ENCODE assay signal across 13 cellular contexts in the genomic region with DNA sequence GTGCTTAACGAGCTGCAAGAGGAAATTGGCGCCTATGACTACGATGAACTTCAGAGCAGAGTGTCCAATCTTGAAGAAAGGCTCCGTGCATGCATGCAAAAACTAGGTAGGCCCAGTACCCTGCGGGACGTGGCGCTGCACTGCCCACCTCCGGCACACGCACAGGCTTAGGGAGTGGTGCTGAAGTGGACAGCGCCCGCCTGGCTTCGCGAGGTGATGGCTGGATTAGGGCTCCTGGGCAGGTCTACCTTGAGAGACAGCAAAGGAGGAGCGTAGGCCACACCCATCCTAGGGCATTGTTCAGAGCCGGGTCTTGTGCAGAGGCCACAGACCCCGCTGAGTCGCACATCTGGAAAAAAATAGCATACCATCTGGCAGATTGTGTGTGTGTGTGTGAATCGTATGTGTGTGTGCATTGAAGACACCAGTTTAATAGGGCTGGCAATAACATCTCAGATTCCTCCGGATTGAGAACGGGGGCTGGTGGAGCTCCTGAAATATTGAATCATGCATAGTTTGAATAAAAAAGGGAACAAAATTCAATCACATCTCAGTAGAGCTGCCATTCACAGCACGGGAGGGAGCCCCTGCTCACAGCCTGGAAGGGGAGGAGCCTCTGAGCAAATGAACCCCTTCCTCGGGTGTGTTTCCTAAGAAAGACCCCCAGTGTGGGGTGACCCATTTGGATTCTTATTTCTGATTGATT. TPM values are rescaled to one million over a fixed set of nuclear protein-coding genes. Genes with fewer than 3 reads are reported as not detected.
DNase-seq lines count a peak whose midpoint lies in the region; ATAC-seq and TF ChIP-seq lines count a peak whose summit lies in the region.
"Had no signal": no experiment of that assay in that cellular context is flagged by ENCODE, and none has a peak within 500 bp of the region (broad histone marks: within the 10 kb centered on the region; RNA-seq: fewer than 3 reads in every experiment).

No MANE protein-coding gene starts in this region.

- H3K4me1 ChIP-seq in IMR-90 (ENCODE audit: control insufficient read depth, insufficient read depth, low read length), result no peaks in the 10 kb centered on the region
- H3K4me1 ChIP-seq in adipocyte (ENCODE audit: control insufficient read depth, insufficient read depth, low read length), result no peaks in the 10 kb centered on the region

- H3K4ac ChIP-seq in IMR-90 (ENCODE audit: low read depth, low read length), result no peak overlapping the region

- H4K8ac ChIP-seq in IMR-90 (ENCODE audit: low read depth in 2 of 2, low read length in 2 of 2), result no peak overlapping the region

- no peaks in the 10 kb centered on the region for H4K20me1 ChIP-seq in IMR-90 (ENCODE audit: insufficient read depth, low read length)

- H3K9ac ChIP-seq in IMR-90 (ENCODE audit: low read depth, low read length) (no peak overlapping the region), adipocyte (ENCODE audit: low read length) (no peak overlapping the region)

- TF ChIP-seq CTCF in IMR-90 (conservative IDR thresholded peaks at IDR 0.05; ENCODE audit: low read depth, low read length), result no peak
- no peak for TF ChIP-seq CTCF in lower leg skin (IDR thresholded peaks at IDR 0.05)

- in situ Hi-C loops in IMR-90 (cut with MboI; ENCODE audit: low sequenced_read_pairs), result no loop called here

- H3K36me3 ChIP-seq in IMR-90 (ENCODE audit: control insufficient read depth, insufficient read depth, low read length), result no peaks in the 10 kb centered on the region
- H3K36me3 ChIP-seq in adipocyte (ENCODE audit: control insufficient read depth, insufficient read depth, low read length, severe bottlenecking), result no peaks in the 10 kb centered on the region
- H3K36me3 ChIP-seq: neutrophil, thoracic aorta had no signal

- H3K14ac ChIP-seq in IMR-90 (replicated peaks; ENCODE audit: low read depth, low read length), result no peak overlapping the region

- no peaks in the 10 kb centered on the region for H3K79me1 ChIP-seq in IMR-90 (ENCODE audit: low read depth in 1 of 2, low read length in 2 of 2)

- H2BK20ac ChIP-seq in IMR-90 (ENCODE audit: low read depth, low read length), result no peak overlapping the region

- H2BK120ac ChIP-seq in IMR-90 (ENCODE audit: low read depth, low read length), result no peak overlapping the region

- no peak overlapping the region for H3K56ac ChIP-seq in IMR-90 (ENCODE audit: extremely low read depth, insufficient read depth, low read length)

- no peak overlapping the region for H3K27ac ChIP-seq in IMR-90 (ENCODE audit: insufficient read depth, low read length)
- H3K27ac ChIP-seq: neutrophil, thoracic aorta had no signal

- no peak overlapping the region for H3K18ac ChIP-seq in IMR-90 (ENCODE audit: low read depth, low read length)

- H3K4me3 ChIP-seq in IMR-90 (ENCODE audit: insufficient read depth, low read depth, low read length) (no peak overlapping the region), adipocyte (ENCODE audit: low read length) (no peak overlapping the region), lower leg skin (ENCODE audit: low read depth, poor library complexity, severe bottlenecking) (no peak overlapping the region)
- H3K4me3 ChIP-seq: thoracic aorta had no signal

- BruUV-seq in IMR-90 (replicated peaks; lab: Mats Ljungman, UMichigan), result no TSS peak

- no peak overlapping the region for H2AK9ac ChIP-seq in IMR-90 (replicated peaks; ENCODE audit: low read depth, low read length, poor library complexity)

- no peak overlapping the region for H2BK15ac ChIP-seq in IMR-90 (ENCODE audit: low read depth, low read length)

- H3K27me3 ChIP-seq in IMR-90 (ENCODE audit: control insufficient read depth, insufficient read depth, low read length) (no peaks in the 10 kb centered on the region; the same call in 1 of the 2 replicates), adipocyte (replicated peaks; ENCODE audit: control insufficient read depth, insufficient read depth, low read length) (peaks cover 12% of the 10 kb centered on the region)

- dilution Hi-C loops in IMR-90 (cut with HindIII; ENCODE audit: low sequenced_read_pairs, unreplicated experiment), result no loop called here

- TF ChIP-seq POLR2A in IMR-90 (IDR thresholded peaks at IDR 0.05; ENCODE audit: low read depth, low read length) (no peak), lower leg skin (IDR thresholded peaks at IDR 0.05) (no peak)

- H4K5ac ChIP-seq in IMR-90 (ENCODE audit: low read depth, low read length), result no peak overlapping the region

- H2AK5ac ChIP-seq in IMR-90 (ENCODE audit: low read depth, low read length), result no peak overlapping the region

- intact Hi-C loops in IMR-90 (cut with micrococcal nuclease) (no loop called here), lower leg skin (cut with DNase I; ENCODE audit: low total_unique reads) (no loop called here)

- no peak overlapping the region for H3K23ac ChIP-seq in IMR-90 (ENCODE audit: low read depth, low read length)

- no peaks in the 10 kb centered on the region for H3K9me3 ChIP-seq in IMR-90 (ENCODE audit: control insufficient read depth, insufficient read depth, low read length)
- no peaks in the 10 kb centered on the region for H3K9me3 ChIP-seq in adipocyte (ENCODE audit: control insufficient read depth, low read length)
- H3K9me3 ChIP-seq: neutrophil, thoracic aorta had no signal

- peak overlapping the region; percentile 37 for H2AFZ ChIP-seq in IMR-90 (replicated peaks; ENCODE audit: low read length, poor library complexity)

- peak; percentile 56; the same call in 1 of the 2 replicates for ATAC-seq in IMR-90 (ENCODE audit: low read depth)
- no peak for ATAC-seq in HG02642 (IDR thresholded peaks at IDR 0.05; ENCODE audit: poor library complexity, unreplicated experiment)

- H3K9me1 ChIP-seq in IMR-90 (ENCODE audit: insufficient read depth, low read length), result no peaks in the 10 kb centered on the region

- no peak overlapping the region for H2BK5ac ChIP-seq in IMR-90 (ENCODE audit: low read depth, low read length, poor library complexity, severe bottlenecking)

- CTCF ChIA-PET in IMR-90 (lab: Yijun Ruan, JAX), result interaction anchor here (0.6 kb wide), 1 partner anchor 27 kb away, joined by 6 read pairs; no protein-coding TSS in a partner anchor

- DNase-seq in ELF-1 (ENCODE audit: low read depth, low spot score), result peak; percentile 87
- no peak for DNase-seq in IMR-90
- peak; percentile 25 for DNase-seq in adipocyte (ENCODE audit: low read depth)
- peak; percentile 94 for DNase-seq in left kidney (ENCODE audit: low read depth, low spot score)
- no peak for DNase-seq in NCI-H2107 treated with DMSO at 0.1 percent for 48 hours (lab: John Stamatoyannopoulos, UW; ENCODE audit: unreplicated experiment)
- no peak for DNase-seq in lower leg skin (ENCODE audit: low spot score in 2 of 2)
- DNase-seq in NCI-H2196 (lab: John Stamatoyannopoulos, UW; ENCODE audit: unreplicated experiment), result no peak
- DNase-seq: central memory CD4-positive, alpha-beta T cell; stimulated activated CD4-positive, alpha-beta T cell treated with anti-CD3 and anti-CD28 coated beads, Interleukin-2, amount 100 ng/mL, for 48 hours had no signal

- 39% methylated on average over 10 of the region's 22 CpGs; no CpG with 5 or more reads in 1 of the 2 experiments for WGBS in IMR-90 (ENCODE audit: extremely low coverage in 2 of 2, insufficient read length in 1 of 2), 2 experiments
- 62 to 75% methylated on average over 22 of the region's 22 CpGs for WGBS in lower leg skin, 2 donors

- no peak for TF ChIP-seq RAD21 in IMR-90 (IDR thresholded peaks at IDR 0.05; ENCODE audit: low read length)

- no peak overlapping the region for H4K91ac ChIP-seq in IMR-90 (ENCODE audit: insufficient read depth, low read depth, low read length)

- H3K4me2 ChIP-seq in IMR-90 (ENCODE audit: low read depth, low read length), result no peak overlapping the region

- POLR2A ChIA-PET in IMR-90 (lab: Charles Lee; ENCODE audit: unreplicated experiment), result no interaction called here

TF ChIP-seq in IMR-90, 13 proteins besides CTCF, POLR2A, EP300 and RAD21:
- TF ChIP-seq ELK1 (IDR thresholded peaks at IDR 0.05; ENCODE audit: borderline replicate concordance, low read depth, low read length), result no peak
- no peak for TF ChIP-seq BHLHE40 (IDR thresholded peaks at IDR 0.05; ENCODE audit: low read depth, low read length)
- TF ChIP-seq FOS (IDR thresholded peaks at IDR 0.05; ENCODE audit: low read depth, low read length), result no peak
- TF ChIP-seq CHD1 (IDR thresholded peaks at IDR 0.05; ENCODE audit: low read depth, low read length), result no peak
- no peak for TF ChIP-seq CEBPB (IDR thresholded peaks at IDR 0.05; ENCODE audit: low read depth, low read length)
- no peak for TF ChIP-seq RFX5 (IDR thresholded peaks at IDR 0.05; ENCODE audit: low read depth, low read length)
- TF ChIP-seq SMC3 (IDR thresholded peaks at IDR 0.05; ENCODE audit: low read depth, low read length), result no peak
- TF ChIP-seq MXI1 (IDR thresholded peaks at IDR 0.05; ENCODE audit: borderline replicate concordance, low read depth, low read length), result no peak
- TF ChIP-seq RCOR1 (IDR thresholded peaks at IDR 0.05; ENCODE audit: insufficient replicate concordance, low read length), result no peak

RNA-seq across cellular contexts. Expression of gene OLFM1, which starts 11.1 kb away (rescaled TPM):
- total RNA-seq in IMR-90 (2012; rRNA removed) (0.28 and 0.36 TPM in 2 replicates), lower leg skin (10 to 100 TPM in 1 of 4 donors, 1 to 10 TPM in 3; 5.3 to 15.0 (median 8.6) TPM)
- 0.23 and 0.38 TPM in 2 replicates for polyA plus RNA-seq in IMR-90 (2012; rRNA removed)
- 0.23 and 0.24 TPM in 2 replicates for polyA plus RNA-seq in IMR-90 (2012; cell fraction: cytosol; rRNA removed)
- 0.11 and 0.25 TPM in 2 replicates for polyA plus RNA-seq in IMR-90 (2012; cell fraction: nucleus; rRNA removed; ENCODE audit: low replicate concordance)
- total RNA-seq: activated CD8-positive, alpha-beta memory T cell treated with anti-CD3 and anti-CD28 coated beads for 36 hours had no signal

Comparison
In these comparisons a context has a peak if more than half of its experiments do, and no peak if none do; other contexts are left out.
1. DNase-seq: peak in ELF-1 (single experiment), adipocyte (single experiment) and left kidney (single experiment); none in IMR-90 (single experiment), NCI-H2107 treated with DMSO at 0.1 percent for 48 hours (single experiment), lower leg skin (0 of 2) and NCI-H2196 (single experiment).